Comparison of ENCODE assay signal across 17 cellular contexts in genomic region chr14:80584638-80585505, GRCh38.
DNase-seq lines count a peak whose midpoint lies in the region; FAIRE-seq lines count a peak whose summit lies in the region.
"Had no signal": no experiment of that assay in that cellular context is flagged by ENCODE, and none has a peak within 500 bp of the region (broad histone marks: within the 10 kb centered on the region; RNA-seq: fewer than 3 reads in every experiment).

No MANE protein-coding gene starts in this region.

- H3K4me1 ChIP-seq in small intestine (ENCODE audit: control insufficient read depth in 2 of 2, insufficient read depth in 1 of 2, low read depth in 1 of 2, low read length in 1 of 2) (peaks cover 2 to 7% of the 10 kb centered on the region in 2 donors), HAP-1 (no peaks in the 10 kb centered on the region)

- H3K9me3 ChIP-seq in small intestine (ENCODE audit: control insufficient read depth, low read depth) (no peaks in the 10 kb centered on the region), HAP-1 (no peaks in the 10 kb centered on the region)
- H3K9me3 ChIP-seq: adrenal gland had no signal

- DNase-seq in SIG-M5 treated with dmso at 0.1 percent for 504 hours (lab: John Stamatoyannopoulos, UW; ENCODE audit: unreplicated experiment) (peak; percentile 4), SIG-M5 (lab: John Stamatoyannopoulos, UW) (no peak), NCI-H69 (lab: John Stamatoyannopoulos, UW) (peak; percentile 88), dermis blood vessel endothelial cell (peak; percentile 40), small intestine (peak; percentile 30), NCI-H82 treated with DMSO at 0.1 percent for 48 hours (lab: John Stamatoyannopoulos, UW; ENCODE audit: unreplicated experiment) (no peak), COLO829 (ENCODE audit: low spot score) (no peak), HAP-1 (ENCODE audit: low spot score in 2 of 2) (no peak)
- DNase-seq: activated CD4-positive, CD25-positive, alpha-beta regulatory T cell treated with anti-CD3 and anti-CD28 coated beads, Interleukin-2, amount 50 U/mL, for 72 hours; adrenal gland; glutamatergic neuron; NCI-H446; nucleus accumbens; stimulated activated CD4-positive, alpha-beta T cell treated with anti-CD3 and anti-CD28 coated beads, Interleukin-15, amount 100 ng/mL, for 24 hours had no signal

- no peak for FAIRE-seq in small intestine (lab: Jason Lieb, UNC)
- FAIRE-seq: GM18507 had no signal

- in situ Hi-C loops in HAP-1 (cut with MboI; ENCODE audit: low sequenced_read_pairs) = no loop called here

- WGBS in small intestine, 3 donors = 23 to 55% (median 42%) methylated on average over 4 of the region's 4 CpGs

- H3K27me3 ChIP-seq in small intestine (ENCODE audit: control insufficient read depth in 2 of 2, insufficient read depth in 2 of 2, low read length in 2 of 2) (no peaks in the 10 kb centered on the region), HAP-1 (ENCODE audit: low read depth) (no peaks in the 10 kb centered on the region)
- H3K27me3 ChIP-seq: adrenal gland had no signal

- no peak overlapping the region for H3K4me3 ChIP-seq in small intestine (ENCODE audit: low read depth in 1 of 2, low read length in 2 of 2)
- no peak overlapping the region for H3K4me3 ChIP-seq in HAP-1
- H3K4me3 ChIP-seq: adrenal gland, lung had no signal

- H3K36me3 ChIP-seq in small intestine (ENCODE audit: control insufficient read depth in 2 of 2, insufficient read depth in 2 of 2, low read length in 2 of 2) = no peaks in the 10 kb centered on the region
- H3K36me3 ChIP-seq in HAP-1 (replicated peaks) = no peaks in the 10 kb centered on the region
- H3K36me3 ChIP-seq: adrenal gland had no signal

- H3K27ac ChIP-seq in small intestine (ENCODE audit: low read depth in 1 of 2, low read length in 1 of 2) = no peak overlapping the region
- H3K27ac ChIP-seq: adrenal gland, KMS-11 had no signal

Comparison
In these comparisons a context has a peak if more than half of its experiments do, and no peak if none do; other contexts are left out.
1. DNase-seq: peak in SIG-M5 treated with dmso at 0.1 percent for 504 hours (single experiment), NCI-H69 (single experiment), dermis blood vessel endothelial cell (single experiment) and small intestine (single experiment); none in SIG-M5 (single experiment), NCI-H82 treated with DMSO at 0.1 percent for 48 hours (single experiment), COLO829 (single experiment) and HAP-1 (0 of 2).